7 cellular contexts compared by ENCODE assay signal in genomic region chr11:71081704-71082230, GRCh38.
"Had no signal": no experiment of that assay in that cellular context is flagged by ENCODE, and none has a peak within 500 bp of the region (broad histone marks: within the 10 kb centered on the region; RNA-seq: fewer than 3 reads in every experiment).

No MANE protein-coding gene starts in this region.

- DNase-seq: H7, HFFc6, KG1 had no signal

- H3K4me1 ChIP-seq: HAP-1 had no signal

- H3K36me3 ChIP-seq: HAP-1 had no signal

- H3K9me3 ChIP-seq: HAP-1 had no signal

- H2AFZ ChIP-seq: GM23338 had no signal

- H3K4me3 ChIP-seq: GM23338, HAP-1, K562 had no signal

- H3K4me2 ChIP-seq: GM23338 had no signal

- ATAC-seq: HCT116, K562 had no signal
